1 cellular context compared by ENCODE assay signal in genomic region chr6:37033819-37034790, GRCh38.
TF ChIP-seq lines count a peak whose summit lies in the region.

No MANE protein-coding gene starts in this region.

TF ChIP-seq in IMR-90, 13 proteins besides CTCF, POLR2A, EP300 and RAD21:
- TF ChIP-seq USF2 (IDR thresholded peaks at IDR 0.05; ENCODE audit: low read depth, low read length) = no peak
- no peak for TF ChIP-seq NFE2L2 (IDR thresholded peaks at IDR 0.05; ENCODE audit: low read depth, low read length)
- TF ChIP-seq ELK1 (IDR thresholded peaks at IDR 0.05; ENCODE audit: borderline replicate concordance, low read depth, low read length) = no peak
- TF ChIP-seq RFX5 (IDR thresholded peaks at IDR 0.05; ENCODE audit: low read depth, low read length) = no peak
- TF ChIP-seq RCOR1 (IDR thresholded peaks at IDR 0.05; ENCODE audit: insufficient replicate concordance, low read length) = no peak
- TF ChIP-seq MAFK (IDR thresholded peaks at IDR 0.05; ENCODE audit: low read depth, low read length) = no peak
- TF ChIP-seq CEBPB (IDR thresholded peaks at IDR 0.05; ENCODE audit: low read depth, low read length) = no peak
- no peak for TF ChIP-seq CHD1 (IDR thresholded peaks at IDR 0.05; ENCODE audit: low read depth, low read length)
- no peak for TF ChIP-seq BHLHE40 (IDR thresholded peaks at IDR 0.05; ENCODE audit: low read depth, low read length)
- TF ChIP-seq FOS (IDR thresholded peaks at IDR 0.05; ENCODE audit: low read depth, low read length) = no peak
- TF ChIP-seq SMC3 (IDR thresholded peaks at IDR 0.05; ENCODE audit: low read depth, low read length) = no peak
- TF ChIP-seq MAZ (IDR thresholded peaks at IDR 0.05; ENCODE audit: borderline replicate concordance, low read depth, low read length) = no peak
- TF ChIP-seq MXI1 (IDR thresholded peaks at IDR 0.05; ENCODE audit: borderline replicate concordance, low read depth, low read length) = no peak
